ENCODE assay signal across 20 cellular contexts in the genomic region with DNA sequence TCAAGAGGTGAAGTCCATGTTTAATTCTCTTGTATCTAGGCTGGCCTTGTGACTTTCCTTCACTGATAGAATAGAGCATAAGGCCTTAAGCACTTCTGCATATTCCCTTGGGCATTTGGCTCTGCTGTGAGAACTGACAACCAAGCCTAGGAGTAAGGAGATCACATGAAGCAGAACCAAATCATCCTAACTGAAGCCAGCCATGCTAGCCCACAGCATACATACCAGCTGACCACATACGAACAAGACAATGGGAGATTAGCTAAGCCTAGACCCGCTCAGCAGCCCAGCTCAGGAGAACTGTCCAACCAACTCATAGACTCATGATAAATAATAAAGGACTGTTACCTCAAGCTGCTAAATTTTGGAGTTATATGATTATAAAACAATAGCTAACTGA.
"Had no signal": no experiment of that assay in that cellular context is flagged by ENCODE, and none has a peak within 500 bp of the region (broad histone marks: within the 10 kb centered on the region; RNA-seq: fewer than 3 reads in every experiment).

No MANE protein-coding gene starts in this region.

- H3K4me1 ChIP-seq: left ventricle myocardium inferior, spleen, tibial nerve had no signal

- H3K27me3 ChIP-seq: brain microvascular endothelial cell, spleen, tibial nerve had no signal

- H3K9me3 ChIP-seq: left ventricle myocardium inferior, spleen, tibial nerve had no signal

- DNase-seq: activated CD4-positive, alpha-beta T cell treated with anti-CD3 and anti-CD28 coated beads, Interleukin-2, amount 10 ng/mL, durations not matched to agents 7 days and 5 days; activated CD4-positive, CD25-positive, alpha-beta regulatory T cell treated with anti-CD3 and anti-CD28 coated beads, Interleukin-2, amount 50 U/mL, for 72 hours; activated CD8-positive, alpha-beta T cell treated with anti-CD3 and anti-CD28 coated beads for 36 hours; activated gamma-delta T cell treated with Interleukin-2 at 50 U/mL for 16 hours; activated naive CD4-positive, alpha-beta T cell treated with anti-CD3 and anti-CD28 coated beads, Interleukin-2, amount 50 U/mL, for 16 hours; activated T-cell treated with anti-CD3 and anti-CD28 coated beads, Interleukin-2, amount 50 U/mL, for 4 hours; amygdala; brain microvascular endothelial cell; caudate nucleus; foreskin melanocyte; left ventricle myocardium inferior; mesendoderm; right cardiac atrium; spleen; stimulated activated naive CD4-positive, alpha-beta T cell; T-helper 2 cell had no signal

- H3K27ac ChIP-seq: brain microvascular endothelial cell, left ventricle myocardium inferior, spleen, tibial nerve had no signal

- H3K36me3 ChIP-seq: brain microvascular endothelial cell, left ventricle myocardium inferior, spleen, tibial nerve had no signal

- ATAC-seq: activated CD8-positive, alpha-beta T cell treated with anti-CD3 and anti-CD28 coated beads for 36 hours; activated T-cell treated with anti-CD3 and anti-CD28 coated beads, Interleukin-2, amount 50 U/mL, for 4 hours; activated T-helper 17 cell treated with anti-CD3 and anti-CD28 coated beads, Interleukin-2, amount 50 U/mL, for 72 hours; natural killer cell treated with Interleukin-12 subunit alpha and Interleukin-12 subunit beta and Interleukin-15 and Interleukin-18, amount 100 ng/mL, for 72 hours; right cardiac atrium had no signal

- H3K4me3 ChIP-seq: left ventricle myocardium inferior, lung, spleen, tibial nerve had no signal
